In genomic region chr4:154740462-154740861, GRCh38 we compare ENCODE assay signal across 23 cellular contexts. TPM values are rescaled to one million over a fixed set of nuclear protein-coding genes. Genes with fewer than 3 reads are reported as not detected.
"Had no signal": no experiment of that assay in that cellular context is flagged by ENCODE, and none has a peak within 500 bp of the region (broad histone marks: within the 10 kb centered on the region; RNA-seq: fewer than 3 reads in every experiment).

No MANE protein-coding gene starts in this region.

- ATAC-seq: activated CD4-positive, alpha-beta T cell treated with anti-CD3 and anti-CD28 coated beads for 36 hours; left lung; psoas muscle; right lobe of liver; upper lobe of right lung had no signal

- H3K9me3 ChIP-seq: esophagus squamous epithelium, left lung, ovary, psoas muscle, right lobe of liver, stomach, thoracic aorta, upper lobe of right lung had no signal

- H3K4me3 ChIP-seq: cardiac muscle cell, esophagus squamous epithelium, left lung, ovary, psoas muscle, right lobe of liver, stomach, upper lobe of right lung had no signal

- H3K36me3 Mint-ChIP-seq: activated naive CD4-positive, alpha-beta T cell treated with anti-CD3 and anti-CD28 coated beads, Interleukin-2, amount 50 U/mL, for 24 hours had no signal

- H3K9me3 Mint-ChIP-seq: activated naive CD4-positive, alpha-beta T cell treated with anti-CD3 and anti-CD28 coated beads, Interleukin-2, amount 50 U/mL, for 24 hours; dendritic cell treated with granulocyte-macrophage colony-stimulating factor and Interleukin-4, amounts not matched to agents 40 ng/mL and 50 ng/mL, for 4 days had no signal

- H3K4me1 ChIP-seq: psoas muscle had no signal

- H3K27me3 ChIP-seq: ovary had no signal

- H3K27ac Mint-ChIP-seq: activated CD4-positive, alpha-beta T cell treated with anti-CD3 and anti-CD28 coated beads for 36 hours; activated naive CD4-positive, alpha-beta T cell treated with anti-CD3 and anti-CD28 coated beads, Interleukin-2, amount 50 U/mL, for 24 hours; dendritic cell treated with granulocyte-macrophage colony-stimulating factor and Interleukin-4, amounts not matched to agents 40 ng/mL and 50 ng/mL, for 4 days had no signal

- DNase-seq: activated CD4-positive, alpha-beta T cell treated with anti-CD3 and anti-CD28 coated beads for 36 hours; activated CD4-positive, alpha-beta T cell treated with anti-CD3 and anti-CD28 coated beads, Interleukin-2, amount 50 U/mL, for 48 hours; activated gamma-delta T cell; effector memory CD4-positive, alpha-beta T cell; esophagus squamous epithelium; kidney; mammary epithelial cell; ovary; psoas muscle; right lobe of liver; small intestine; stimulated activated CD4-positive, alpha-beta T cell treated with anti-CD3 and anti-CD28 coated beads, Interleukin-15, amount 100 ng/mL, for 24 hours; stimulated activated CD4-positive, alpha-beta T cell treated with anti-CD3 and anti-CD28 coated beads, Interleukin-2, amount 100 ng/mL, for 48 hours; stomach; upper lobe of right lung had no signal

- H3K27ac ChIP-seq: cardiac muscle cell, esophagus squamous epithelium, left lung, ovary, psoas muscle, right lobe of liver, stomach, thoracic aorta, upper lobe of right lung had no signal

- H3K36me3 ChIP-seq: cardiac muscle cell, esophagus squamous epithelium, left lung, ovary, right lobe of liver, stomach, thoracic aorta, upper lobe of right lung had no signal

- H3K4me3 Mint-ChIP-seq: activated CD4-positive, alpha-beta T cell treated with anti-CD3 and anti-CD28 coated beads for 36 hours; activated naive CD4-positive, alpha-beta T cell treated with anti-CD3 and anti-CD28 coated beads, Interleukin-2, amount 50 U/mL, for 24 hours; dendritic cell treated with granulocyte-macrophage colony-stimulating factor and Interleukin-4, amounts not matched to agents 40 ng/mL and 50 ng/mL, for 4 days had no signal

RNA-seq across cellular contexts. Expression of gene LRAT, which starts 3.3 kb away (rescaled TPM):
- total RNA-seq: activated CD4-positive, alpha-beta T cell treated with anti-CD3 and anti-CD28 coated beads for 36 hours; myocyte; psoas muscle; T-helper 2 cell treated with Interferon-gamma antibody and Interleukin-4, amounts not matched to agents 100 ng/mL and 5 ng/mL, for 36 hours; thoracic aorta had no signal

RNA-seq across cellular contexts. Expression of gene RBM46, which starts 40.6 kb away (rescaled TPM):
- total RNA-seq: activated CD4-positive, alpha-beta T cell treated with anti-CD3 and anti-CD28 coated beads for 36 hours; chondrocyte; esophagus squamous epithelium; kidney; left lung; myocyte; psoas muscle; stomach; T-helper 2 cell treated with Interferon-gamma antibody and Interleukin-4, amounts not matched to agents 100 ng/mL and 5 ng/mL, for 36 hours; thoracic aorta; upper lobe of right lung had no signal
- polyA plus RNA-seq: psoas muscle, stomach had no signal
